Comparison of ENCODE assay signal across 17 cellular contexts in genomic region chr3:14587733-14588360, GRCh38.
DNase-seq lines count a peak whose midpoint lies in the region; ATAC-seq and TF ChIP-seq lines count a peak whose summit lies in the region.
"Had no signal": no experiment of that assay in that cellular context is flagged by ENCODE, and none has a peak within 500 bp of the region (broad histone marks: within the 10 kb centered on the region; RNA-seq: fewer than 3 reads in every experiment).

No MANE protein-coding gene starts in this region.

- peaks cover 7% of the 10 kb centered on the region for H3K4me1 Mint-ChIP-seq in nephron progenitor cell
- H3K4me1 Mint-ChIP-seq: endodermal cell, naive B cell had no signal

- H3K9me3 Mint-ChIP-seq in nephron progenitor cell: no peaks in the 10 kb centered on the region
- H3K9me3 Mint-ChIP-seq: endodermal cell, naive B cell had no signal

- H3K36me3 Mint-ChIP-seq in nephron progenitor cell (ENCODE audit: low read depth): no peaks in the 10 kb centered on the region

- TF ChIP-seq CTCF in foreskin fibroblast (IDR thresholded peaks at IDR 0.05; ENCODE audit: low read depth, low read length): no peak
- no peak for TF ChIP-seq CTCF in nephron progenitor cell (IDR thresholded peaks at IDR 0.05)
- no peak for TF ChIP-seq CTCF in tibial artery (IDR thresholded peaks at IDR 0.05)

- H3K27me3 ChIP-seq in tibial artery: peaks cover 0 to 37% of the 10 kb centered on the region in 2 donors
- H3K27me3 ChIP-seq: sigmoid colon had no signal

- intact Hi-C loops in tibial artery (cut with DNase I; ENCODE audit: low total_unique reads): no loop called here

- no peak overlapping the region for H3K4me3 ChIP-seq in foreskin fibroblast (ENCODE audit: low read depth in 1 of 2, low read length in 2 of 2)
- no peak overlapping the region for H3K4me3 ChIP-seq in tibial artery
- H3K4me3 ChIP-seq: GM12878, sigmoid colon, SK-N-MC, thoracic aorta had no signal

- ATAC-seq in SK-N-SH treated with all-trans-retinoic acid at 6 μM for 48 hours (peak; percentile 82), GM19324 (IDR thresholded peaks at IDR 0.05; ENCODE audit: low FRiP score, unreplicated experiment) (no peak)
- ATAC-seq: GM12878 had no signal

- H3K4me3 Mint-ChIP-seq in nephron progenitor cell: no peak overlapping the region
- H3K4me3 Mint-ChIP-seq: endodermal cell, naive B cell had no signal

- DNase-seq in HPDE6-E6E7 (ENCODE audit: extremely low spot score): peak; percentile 12
- peak; percentile 45 to 72 for DNase-seq in foreskin fibroblast
- no peak for DNase-seq in nephron progenitor cell
- DNase-seq in tibial artery: no peak
- no peak for DNase-seq in anterior cingulate cortex (lab: John Stamatoyannopoulos, UW)
- DNase-seq: activated CD4-positive, CD25-positive, alpha-beta regulatory T cell treated with anti-CD3 and anti-CD28 coated beads, Interleukin-2, amount 50 U/mL, for 72 hours; activated T-cell treated with anti-CD3 and anti-CD28 coated beads, Interleukin-2, amount 50 U/mL, for 1 hour; endodermal cell; naive B cell; NCI-H146; NCI-H69 had no signal

- H3K36me3 ChIP-seq in tibial artery: no peaks in the 10 kb centered on the region
- H3K36me3 ChIP-seq: sigmoid colon, thoracic aorta had no signal

- H3K27ac Mint-ChIP-seq in nephron progenitor cell: no peak overlapping the region
- H3K27ac Mint-ChIP-seq: endodermal cell, naive B cell had no signal

- peaks cover 25% of the 10 kb centered on the region for H3K27me3 Mint-ChIP-seq in nephron progenitor cell (ENCODE audit: low read depth, poor library complexity)

- H3K9me3 ChIP-seq in tibial artery: no peaks in the 10 kb centered on the region
- H3K9me3 ChIP-seq: sigmoid colon, thoracic aorta had no signal

- H3K27ac ChIP-seq in tibial artery: no peak overlapping the region
- H3K27ac ChIP-seq: sigmoid colon, SK-N-MC, thoracic aorta had no signal

- no peaks in the 10 kb centered on the region for H3K4me1 ChIP-seq in tibial artery
- H3K4me1 ChIP-seq: sigmoid colon had no signal

TF ChIP-seq in SK-N-SH treated with all-trans-retinoic acid at 6 μM for 48 hours, 23 proteins besides CTCF, POLR2A, EP300 and RAD21:
- TF ChIP-seq ISL1 (CRISPR knock-in tag; IDR thresholded peaks at IDR 0.05) (no peak), ZNF565 (CRISPR knock-in tag; conservative IDR thresholded peaks at IDR 0.05; ENCODE audit: low read depth) (no peak), ESRRG (CRISPR knock-in tag; IDR thresholded peaks at IDR 0.05) (no peak), SNAI2 (CRISPR knock-in tag; IDR thresholded peaks at IDR 0.05) (no peak), PATZ1 (CRISPR knock-in tag; IDR thresholded peaks at IDR 0.05; ENCODE audit: borderline replicate concordance) (no peak), TOX (CRISPR knock-in tag; IDR thresholded peaks at IDR 0.05; ENCODE audit: borderline replicate concordance) (no peak), TCF4 (CRISPR knock-in tag; IDR thresholded peaks at IDR 0.05; ENCODE audit: borderline replicate concordance) (no peak), RARB (CRISPR knock-in tag; IDR thresholded peaks at IDR 0.05) (no peak), BACH2 (CRISPR knock-in tag; IDR thresholded peaks at IDR 0.05; ENCODE audit: borderline replicate concordance) (no peak), ZNF70 (CRISPR knock-in tag; IDR thresholded peaks at IDR 0.05) (no peak), TSHZ2 (CRISPR knock-in tag; IDR thresholded peaks at IDR 0.05) (no peak), POU6F1 (CRISPR knock-in tag; IDR thresholded peaks at IDR 0.05; ENCODE audit: borderline replicate concordance, low read depth) (no peak), ZNF8 (CRISPR knock-in tag; IDR thresholded peaks at IDR 0.05) (no peak), ZC3H10 (CRISPR knock-in tag; IDR thresholded peaks at IDR 0.05) (no peak), ZFP30 (CRISPR knock-in tag; IDR thresholded peaks at IDR 0.05) (no peak), GLIS3 (CRISPR knock-in tag; IDR thresholded peaks at IDR 0.05) (no peak), OSR1 (CRISPR knock-in tag; IDR thresholded peaks at IDR 0.05) (no peak)
TF ChIP-seq in SK-N-SH treated with all-trans-retinoic acid at 6 μM for 48 hours: peak in this region for 0.

Comparison
In these comparisons a context has a peak if more than half of its experiments do, and no peak if none do; other contexts are left out.
1. DNase-seq: peak in HPDE6-E6E7 (single experiment) and foreskin fibroblast (2 of 2); none in nephron progenitor cell (single experiment), tibial artery (0 of 2) and anterior cingulate cortex (0 of 58).